ENCODE assay signal across 17 cellular contexts in genomic region chr2:211390506-211390905, GRCh38.
DNase-seq lines count a peak whose midpoint lies in the region; ATAC-seq and TF ChIP-seq lines count a peak whose summit lies in the region.
"Had no signal": no experiment of that assay in that cellular context is flagged by ENCODE, and none has a peak within 500 bp of the region (broad histone marks: within the 10 kb centered on the region; RNA-seq: fewer than 3 reads in every experiment).

No MANE protein-coding gene starts in this region.

- no peak overlapping the region for H2BK15ac ChIP-seq in neuronal stem cell (ENCODE audit: low read length)
- H2BK15ac ChIP-seq in H9 (ENCODE audit: low read depth, low read length) = no peak overlapping the region

- H3K27me3 ChIP-seq in neuronal stem cell (ENCODE audit: control insufficient read depth in 3 of 3, insufficient read depth in 3 of 3, low read depth in 1 of 3, low read length in 3 of 3) = no peaks in the 10 kb centered on the region
- H3K27me3 ChIP-seq in H9 (ENCODE audit: insufficient read depth, low read length) = no peaks in the 10 kb centered on the region

- WGBS in neuronal stem cell (ENCODE audit: extremely low coverage in 2 of 2, insufficient read length in 2 of 2, insufficient replicate concordance in 1 of 2), 2 donors = no CpG with 5 or more reads among the region's 4 CpGs
- WGBS in H9 (ENCODE audit: extremely low coverage, insufficient read length, low lambda C conversion rate) = no CpG with 5 or more reads among the region's 4 CpGs

- H3T11ph ChIP-seq in H9 (ENCODE audit: low read length) = no peak overlapping the region

- H2BK5ac ChIP-seq in neuronal stem cell (ENCODE audit: low read length) (no peak overlapping the region), H9 (ENCODE audit: insufficient read length, low read length) (no peak overlapping the region)

- H3K18ac ChIP-seq in neuronal stem cell (ENCODE audit: low read length) = no peak overlapping the region
- H3K18ac ChIP-seq in H9 (ENCODE audit: insufficient read length, low read depth, low read length) = no peak overlapping the region

- no peak overlapping the region for H2BK120ac ChIP-seq in neuronal stem cell (ENCODE audit: low read depth, low read length)
- H2BK120ac ChIP-seq in H9 (ENCODE audit: low read depth, low read length, poor library complexity, severe bottlenecking) = no peak overlapping the region

- no peaks in the 10 kb centered on the region for H3K9me3 Mint-ChIP-seq in H9

- H3K14ac ChIP-seq in neuronal stem cell (ENCODE audit: low read length) (no peak overlapping the region), H9 (ENCODE audit: insufficient read depth, low read length) (no peak overlapping the region)

- TF ChIP-seq CTCF in H9 (conservative IDR thresholded peaks at IDR 0.05) = no peak

- ATAC-seq in GM21529 (IDR thresholded peaks at IDR 0.05; ENCODE audit: unreplicated experiment) = no peak
- no peak for ATAC-seq in stimulated activated naive CD8-positive, alpha-beta T cell treated with anti-CD3 and anti-CD28 coated beads, Interleukin-15, Interleukin-2, amounts not matched to agents 100 U/mL and 50 U/mL, for 24 hours
- ATAC-seq: SK-N-SH treated with all-trans-retinoic acid at 6 μM for 48 hours had no signal

- H3K27me3 Mint-ChIP-seq in H9 (ENCODE audit: low read depth) = no peaks in the 10 kb centered on the region

- H3K9ac ChIP-seq in neuronal stem cell (ENCODE audit: low read depth, low read length, poor library complexity) (no peak overlapping the region), H9 (ENCODE audit: extremely low read depth, insufficient read length, low read length) (no peak overlapping the region)

- H3K27ac Mint-ChIP-seq in H9 = no peak overlapping the region
- H3K27ac Mint-ChIP-seq: CD14-positive monocyte had no signal

- H4K5ac ChIP-seq in H9 (ENCODE audit: insufficient read length, low read depth, low read length) = no peak overlapping the region

- H3K4me2 ChIP-seq in neuronal stem cell (ENCODE audit: insufficient read depth, low read length, poor library complexity, severe bottlenecking) (no peak overlapping the region), H9 (ENCODE audit: insufficient read depth, insufficient read length, low read length) (no peak overlapping the region)

- H3K4ac ChIP-seq in neuronal stem cell (ENCODE audit: low read length) (no peak overlapping the region), H9 (ENCODE audit: low read depth, low read length) (no peak overlapping the region)

- H2AFZ ChIP-seq in neuronal stem cell (ENCODE audit: low read length) = no peak overlapping the region
- H2AFZ ChIP-seq in H9 (ENCODE audit: low read length) = no peak overlapping the region

- H4K20me1 ChIP-seq in H9 (ENCODE audit: control insufficient read depth, insufficient read depth, insufficient read length) = no peaks in the 10 kb centered on the region

- H4K8ac ChIP-seq in neuronal stem cell (ENCODE audit: low read depth, low read length) (no peak overlapping the region), H9 (replicated peaks; ENCODE audit: insufficient read length, low read depth, low read length) (no peak overlapping the region)

- DNase-seq in NCI-H146 (lab: John Stamatoyannopoulos, UW) = peak; percentile 37
- DNase-seq in NCI-H146 treated with DMSO at 0.1 percent for 48 hours (lab: John Stamatoyannopoulos, UW; ENCODE audit: unreplicated experiment) = no peak
- DNase-seq in hippocampal formation (lab: John Stamatoyannopoulos, UW) = peak; percentile 1 to 47
- peak; percentile 15 for DNase-seq in neuronal stem cell (ENCODE audit: low spot score)
- DNase-seq in H9 = no peak
- DNase-seq in KG1 (lab: John Stamatoyannopoulos, UW) = no peak
- no peak for DNase-seq in stimulated activated naive CD8-positive, alpha-beta T cell treated with anti-CD3 and anti-CD28 coated beads, Interleukin-15, Interleukin-2, amounts not matched to agents 100 U/mL and 50 U/mL, for 24 hours
- DNase-seq: AML-193, DMS79 treated with DMSO at 0.1 percent for 48 hours, NCI-H1048, NCI-H1436, NCI-H510A, NCI-H774 had no signal

- H4K91ac ChIP-seq in neuronal stem cell (ENCODE audit: low read depth, low read length, poor library complexity) (no peak overlapping the region), H9 (ENCODE audit: insufficient read length, low read depth, low read length) (no peak overlapping the region)

- H2BK12ac ChIP-seq in neuronal stem cell (ENCODE audit: low read length) = no peak overlapping the region
- H2BK12ac ChIP-seq in H9 (ENCODE audit: insufficient read length, low read depth, low read length) = no peak overlapping the region

- no peak overlapping the region for H3K23ac ChIP-seq in neuronal stem cell (ENCODE audit: low read depth, low read length, poor library complexity)
- H3K23ac ChIP-seq in H9 (ENCODE audit: insufficient read length, low read depth, low read length) = no peak overlapping the region

- H3K79me1 ChIP-seq in neuronal stem cell (ENCODE audit: low read depth, low read length) (no peaks in the 10 kb centered on the region), H9 (ENCODE audit: insufficient read depth, low read depth, low read length, poor library complexity, severe bottlenecking) (no peaks in the 10 kb centered on the region)

- no peaks in the 10 kb centered on the region for H3K79me2 ChIP-seq in H9 (ENCODE audit: insufficient read depth, low read length)

- peak overlapping the region; percentile 32 for H3K27ac ChIP-seq in neuronal stem cell (replicated peaks; ENCODE audit: low read length)
- no peak overlapping the region for H3K27ac ChIP-seq in H9 (ENCODE audit: insufficient read length, low read depth, low read length)
- H3K27ac ChIP-seq: 22Rv1 had no signal

- no peak overlapping the region for H2BK20ac ChIP-seq in H9 (ENCODE audit: low read depth, low read length, poor library complexity, severe bottlenecking)

- H3K9me3 ChIP-seq in neuronal stem cell (replicated peaks in 1 of 2; ENCODE audit: control insufficient read depth in 2 of 2, insufficient read depth in 1 of 2, low read depth in 1 of 2, low read length in 2 of 2) (no peaks in the 10 kb centered on the region), H9 (ENCODE audit: control insufficient read depth, low read depth, low read length) (no peaks in the 10 kb centered on the region)

- H3K4me1 Mint-ChIP-seq in H9 = peaks cover 8% of the 10 kb centered on the region in 2 experiments
- H3K4me1 Mint-ChIP-seq: CD14-positive monocyte had no signal

- H3K4me1 ChIP-seq in neuronal stem cell (ENCODE audit: control insufficient read depth in 2 of 2, insufficient read depth in 1 of 2, low read depth in 1 of 2, low read length in 2 of 2) = peaks cover 4 to 25% of the 10 kb centered on the region in 2 donors
- peaks cover 2% of the 10 kb centered on the region; the same call in 1 of the 2 replicates for H3K4me1 ChIP-seq in H9 (ENCODE audit: insufficient read depth, low read length)

- no peak overlapping the region for H3K56ac ChIP-seq in H9 (ENCODE audit: insufficient read length, low read depth, low read length)

- H3K36me3 Mint-ChIP-seq in H9 (ENCODE audit: insufficient read depth in 1 of 3, low read depth in 3 of 3) = no peaks in the 10 kb centered on the region
- H3K36me3 Mint-ChIP-seq: CD14-positive monocyte had no signal

- no peak overlapping the region for H2AK5ac ChIP-seq in neuronal stem cell (ENCODE audit: low read depth, low read length)
- no peak overlapping the region for H2AK5ac ChIP-seq in H9 (ENCODE audit: insufficient read length, low read length)

- H3K4me3 ChIP-seq in neuronal stem cell (ENCODE audit: low read length in 2 of 2) = no peak overlapping the region

- no peaks in the 10 kb centered on the region for H3K23me2 ChIP-seq in H9 (ENCODE audit: insufficient read length, low read depth, low read length, poor library complexity, severe bottlenecking)

- H3K4me3 Mint-ChIP-seq in H9 = no peak overlapping the region
- H3K4me3 Mint-ChIP-seq: CD14-positive monocyte had no signal

- no peaks in the 10 kb centered on the region for H3K36me3 ChIP-seq in neuronal stem cell (replicated peaks in 1 of 2; ENCODE audit: control insufficient read depth in 2 of 2, insufficient read depth in 2 of 2, low read length in 2 of 2)

Comparison
In these comparisons a context has a peak if more than half of its experiments do, and no peak if none do; other contexts are left out.
1. DNase-seq: peak in NCI-H146 (single experiment), hippocampal formation (2 of 2) and neuronal stem cell (single experiment); none in NCI-H146 treated with DMSO at 0.1 percent for 48 hours (single experiment), H9 (single experiment), KG1 (single experiment) and stimulated activated naive CD8-positive, alpha-beta T cell treated with anti-CD3 and anti-CD28 coated beads, Interleukin-15, Interleukin-2, amounts not matched to agents 100 U/mL and 50 U/mL, for 24 hours (single experiment).